Comparison of ENCODE assay signal across 8 cellular contexts in the genomic region with DNA sequence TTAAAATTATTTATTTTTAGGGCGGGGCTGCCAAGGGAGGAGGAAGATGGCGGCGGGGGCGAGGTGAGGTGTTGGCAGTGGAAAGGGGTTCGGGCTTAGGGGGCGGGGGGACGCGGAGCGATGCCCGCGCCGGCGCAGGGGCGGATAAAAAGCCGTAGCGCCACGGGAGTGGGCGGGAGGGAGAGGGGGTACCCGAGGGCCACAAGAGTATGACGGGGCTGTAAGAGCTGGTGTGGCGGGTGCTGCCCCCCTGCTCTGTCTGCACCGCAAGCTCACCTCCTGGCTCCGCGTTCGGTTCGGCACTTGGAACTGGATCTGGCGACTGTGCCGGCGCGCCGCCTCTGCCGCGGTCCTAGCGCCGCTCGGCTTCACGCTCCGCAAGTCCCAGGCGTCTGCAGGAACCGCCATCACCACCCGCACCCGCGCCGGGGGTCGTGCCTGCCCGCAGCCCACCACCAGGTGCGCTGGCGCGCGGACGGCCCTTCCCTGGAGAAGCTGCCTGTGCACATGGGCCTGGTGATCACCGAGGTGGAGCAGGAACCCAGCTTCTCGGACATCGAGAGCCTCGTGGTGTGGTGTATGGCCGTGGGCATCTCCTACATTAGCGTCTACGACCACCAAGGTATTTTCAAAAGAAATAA.
DNase-seq lines count a peak whose midpoint lies in the region; ATAC-seq and TF ChIP-seq lines count a peak whose summit lies in the region.

No MANE protein-coding gene starts in this region.

- no peak for TF ChIP-seq POLR2A in stomach (IDR thresholded peaks at IDR 0.05)

- H3K27ac ChIP-seq in GM23338 (ENCODE audit: low read depth) (no peak overlapping the region; the same call in 1 of the 2 replicates), colonic mucosa (peak overlapping the region; percentile 4), stomach (peak overlapping the region in 3 of 5 donors; percentile 14 to 53 (median 42))

- ATAC-seq in GM23338 (peak; percentile 98), left lobe of liver (peak; percentile 67), HG03469 (IDR thresholded peaks at IDR 0.05; ENCODE audit: unreplicated experiment) (no peak)

- H3K36me3 ChIP-seq in GM23338 (ENCODE audit: insufficient read depth) (no peaks in the 10 kb centered on the region), colonic mucosa (no peaks in the 10 kb centered on the region), stomach (no peaks in the 10 kb centered on the region)

- peak overlapping the region; percentile 84 for H3K4me2 ChIP-seq in GM23338

- WGBS in stomach, 5 donors: 0 to 5% (median 3%) methylated on average over 27 to 58 of the region's 58 CpGs

- H3K9ac ChIP-seq in colonic mucosa (ENCODE audit: low read depth in 2 of 2, low read length in 2 of 2): peak overlapping the region in 1 of 2 donors; percentile 66

- H3K27me3 Mint-ChIP-seq in GM23338 (ENCODE audit: insufficient read depth, low read depth, poor library complexity): peaks cover 2% of the 10 kb centered on the region

- H3K9me2 ChIP-seq in GM23338 (ENCODE audit: insufficient read depth): no peaks in the 10 kb centered on the region

- H3F3A ChIP-seq in GM23338 (replicated peaks; ENCODE audit: low read depth): no peaks in the 10 kb centered on the region

- H3K27ac Mint-ChIP-seq in GM23338: peak overlapping the region; percentile 75; the same call in 1 of the 2 replicates

- H3K9me3 Mint-ChIP-seq in GM23338: no peaks in the 10 kb centered on the region

- TF ChIP-seq CTCF in GM23338 (conservative IDR thresholded peaks at IDR 0.05; ENCODE audit: low read depth in 2 of 2): peak in 1 of 2 experiments; percentile 26; a peak in 3 of 4 replicates
- TF ChIP-seq CTCF in colonic mucosa (IDR thresholded peaks at IDR 0.05): no peak
- TF ChIP-seq CTCF in stomach (IDR thresholded peaks at IDR 0.05): no peak

- H3K27me3 ChIP-seq in GM23338 (ENCODE audit: insufficient read depth) (no peaks in the 10 kb centered on the region), colonic mucosa (no peaks in the 10 kb centered on the region), stomach (peaks cover 0 to 13% (median 3%) of the 10 kb centered on the region in 3 donors)

- no peaks in the 10 kb centered on the region for H3K79me2 ChIP-seq in GM23338 (replicated peaks; ENCODE audit: insufficient read depth)

- no peak for TF ChIP-seq EP300 in stomach (IDR thresholded peaks at IDR 0.05)

- H3K4me1 ChIP-seq in GM23338 (ENCODE audit: insufficient read depth) (no peaks in the 10 kb centered on the region), colonic mucosa (no peaks in the 10 kb centered on the region), stomach (peaks cover 0 to 15% (median 14%) of the 10 kb centered on the region in 4 donors)

- peak overlapping the region; percentile 72 for H2AFZ ChIP-seq in GM23338

- no peaks in the 10 kb centered on the region for H4K20me1 ChIP-seq in GM23338 (replicated peaks; ENCODE audit: insufficient read depth)

- peak; percentile 1 for DNase-seq in DMS79 (lab: John Stamatoyannopoulos, UW)
- DNase-seq in GM23338 (ENCODE audit: low spot score): peak; percentile 84
- peak; percentile 85 for DNase-seq in NCI-H526 treated with DMSO at 0.1 percent for 48 hours (lab: John Stamatoyannopoulos, UW)
- peak; percentile 43 for DNase-seq in colonic mucosa
- DNase-seq in left lobe of liver (ENCODE audit: low spot score): no peak
- DNase-seq in stomach: peak; percentile 40
- no peak for DNase-seq in NK-92 (lab: John Stamatoyannopoulos, UW; ENCODE audit: unreplicated experiment)

- H3K4me3 ChIP-seq in GM23338 (peak overlapping the region; percentile 68), colonic mucosa (peak overlapping the region; percentile 50), stomach (peak overlapping the region; percentile 52 to 71 (median 66))

- peak overlapping the region; percentile 74 for H3K4me3 Mint-ChIP-seq in GM23338

- H3K9me3 ChIP-seq in colonic mucosa (no peaks in the 10 kb centered on the region), stomach (no peaks in the 10 kb centered on the region)

- peaks cover 12% of the 10 kb centered on the region; the same call in 2 of the 3 replicates for H3K4me1 Mint-ChIP-seq in GM23338

- no peaks in the 10 kb centered on the region for H3K36me3 Mint-ChIP-seq in GM23338 (ENCODE audit: low read depth)

- intact Hi-C loops in colonic mucosa (cut with DNase I): no loop called here
- intact Hi-C loops in stomach (cut with DNase I; ENCODE audit: low total_unique reads): no loop called here

TF ChIP-seq in GM23338, 12 proteins besides CTCF, POLR2A, EP300 and RAD21:
- TF ChIP-seq POLR2AphosphoS5 (IDR thresholded peaks at IDR 0.05; ENCODE audit: low read depth): peak; percentile 57
- TF ChIP-seq, protein P1, sequence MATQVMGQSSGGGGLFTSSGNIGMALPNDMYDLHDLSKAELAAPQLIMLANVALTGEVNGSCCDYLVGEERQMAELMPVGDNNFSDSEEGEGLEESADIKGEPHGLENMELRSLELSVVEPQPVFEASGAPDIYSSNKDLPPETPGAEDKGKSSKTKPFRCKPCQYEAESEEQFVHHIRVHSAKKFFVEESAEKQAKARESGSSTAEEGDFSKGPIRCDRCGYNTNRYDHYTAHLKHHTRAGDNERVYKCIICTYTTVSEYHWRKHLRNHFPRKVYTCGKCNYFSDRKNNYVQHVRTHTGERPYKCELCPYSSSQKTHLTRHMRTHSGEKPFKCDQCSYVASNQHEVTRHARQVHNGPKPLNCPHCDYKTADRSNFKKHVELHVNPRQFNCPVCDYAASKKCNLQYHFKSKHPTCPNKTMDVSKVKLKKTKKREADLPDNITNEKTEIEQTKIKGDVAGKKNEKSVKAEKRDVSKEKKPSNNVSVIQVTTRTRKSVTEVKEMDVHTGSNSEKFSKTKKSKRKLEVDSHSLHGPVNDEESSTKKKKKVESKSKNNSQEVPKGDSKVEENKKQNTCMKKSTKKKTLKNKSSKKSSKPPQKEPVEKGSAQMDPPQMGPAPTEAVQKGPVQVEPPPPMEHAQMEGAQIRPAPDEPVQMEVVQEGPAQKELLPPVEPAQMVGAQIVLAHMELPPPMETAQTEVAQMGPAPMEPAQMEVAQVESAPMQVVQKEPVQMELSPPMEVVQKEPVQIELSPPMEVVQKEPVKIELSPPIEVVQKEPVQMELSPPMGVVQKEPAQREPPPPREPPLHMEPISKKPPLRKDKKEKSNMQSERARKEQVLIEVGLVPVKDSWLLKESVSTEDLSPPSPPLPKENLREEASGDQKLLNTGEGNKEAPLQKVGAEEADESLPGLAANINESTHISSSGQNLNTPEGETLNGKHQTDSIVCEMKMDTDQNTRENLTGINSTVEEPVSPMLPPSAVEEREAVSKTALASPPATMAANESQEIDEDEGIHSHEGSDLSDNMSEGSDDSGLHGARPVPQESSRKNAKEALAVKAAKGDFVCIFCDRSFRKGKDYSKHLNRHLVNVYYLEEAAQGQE (IDR thresholded peaks at IDR 0.05; ENCODE audit: unreplicated experiment): no peak

Comparison
In these comparisons a context has a peak if more than half of its experiments do, and no peak if none do; other contexts are left out.
1. DNase-seq: peak in DMS79 (single experiment), GM23338 (single experiment), NCI-H526 treated with DMSO at 0.1 percent for 48 hours (single experiment), colonic mucosa (single experiment) and stomach (single experiment); none in left lobe of liver (single experiment) and NK-92 (single experiment).
2. Peak in every context shown above with its lines, with median percentiles within 50 percentile points of each other: H3K4me3 ChIP-seq.